Comparison of ENCODE assay signal across 29 cellular contexts in genomic region chr11:69416746-69417145, GRCh38.
DNase-seq lines count a peak whose midpoint lies in the region; ATAC-seq, FAIRE-seq and TF ChIP-seq lines count a peak whose summit lies in the region.
"Had no signal": no experiment of that assay in that cellular context is flagged by ENCODE, and none has a peak within 500 bp of the region (broad histone marks: within the 10 kb centered on the region; RNA-seq: fewer than 3 reads in every experiment).

No MANE protein-coding gene starts in this region.

- TF ChIP-seq CTCF in right atrium auricular region (IDR thresholded peaks at IDR 0.05), result no peak
- no peak for TF ChIP-seq CTCF in H1 (IDR thresholded peaks at IDR 0.05; ENCODE audit: control extremely low read depth in 1 of 3, insufficient read depth in 1 of 3, low read depth in 1 of 3, low read length in 3 of 3)
- TF ChIP-seq CTCF in tibial nerve (IDR thresholded peaks at IDR 0.05), result no peak

- no peaks in the 10 kb centered on the region for H3K27me3 ChIP-seq in right atrium auricular region
- no peaks in the 10 kb centered on the region for H3K27me3 ChIP-seq in H1 (replicated peaks in 1 of 4; ENCODE audit: control insufficient read depth in 3 of 4, extremely low read depth in 1 of 4, insufficient read depth in 3 of 4, low read length in 3 of 4)
- H3K27me3 ChIP-seq in neuronal stem cell (ENCODE audit: control insufficient read depth in 3 of 3, insufficient read depth in 3 of 3, low read depth in 1 of 3, low read length in 3 of 3), result no peaks in the 10 kb centered on the region
- no peaks in the 10 kb centered on the region for H3K27me3 ChIP-seq in tibial nerve
- H3K27me3 ChIP-seq: gastrocnemius medialis had no signal

- intact Hi-C loops in left cardiac atrium (cut with DNase I), result no loop called here

- H3K4me3 ChIP-seq in right atrium auricular region (no peak overlapping the region), H1 (ENCODE audit: extremely low read depth in 1 of 4, insufficient read depth in 2 of 4, low read depth in 3 of 4, low read length in 4 of 4) (no peak overlapping the region), neuronal stem cell (ENCODE audit: low read length in 2 of 2) (no peak overlapping the region), tibial nerve (no peak overlapping the region)
- H3K4me3 ChIP-seq: A549, gastrocnemius medialis, K562, PC-9 had no signal

- H4K5ac ChIP-seq in H1 (ENCODE audit: insufficient read length, low read depth, low read length), result no peak overlapping the region

- peaks cover 0 to 39% of the 10 kb centered on the region in 2 donors for H3K4me1 ChIP-seq in right atrium auricular region
- H3K4me1 ChIP-seq in H1 (replicated peaks in 1 of 4; ENCODE audit: control insufficient read depth in 3 of 4, insufficient read depth in 4 of 4, low read length in 3 of 4), result peaks cover 0 to 10% (median 3%) of the 10 kb centered on the region in 4 experiments; a peak in 4 of 7 replicates
- peaks cover 2 to 8% of the 10 kb centered on the region in 2 donors for H3K4me1 ChIP-seq in neuronal stem cell (ENCODE audit: control insufficient read depth in 2 of 2, insufficient read depth in 1 of 2, low read depth in 1 of 2, low read length in 2 of 2)
- H3K4me1 ChIP-seq in tibial nerve, result peaks cover 0 to 42% (median 21%) of the 10 kb centered on the region in 4 donors

- H3K56ac ChIP-seq in H1 (replicated peaks; ENCODE audit: insufficient read length, low read depth, low read length), result no peak overlapping the region

- CTCF ChIA-PET in H1 (lab: Charles Lee; ENCODE audit: partially characterized antibody), result no interaction called here

- H3K36me3 ChIP-seq in right atrium auricular region (no peaks in the 10 kb centered on the region), H1 (ENCODE audit: control insufficient read depth in 2 of 4, insufficient read depth in 4 of 4, low read length in 3 of 4) (no peaks in the 10 kb centered on the region), neuronal stem cell (replicated peaks in 1 of 2; ENCODE audit: control insufficient read depth in 2 of 2, insufficient read depth in 2 of 2, low read length in 2 of 2) (no peaks in the 10 kb centered on the region), tibial nerve (no peaks in the 10 kb centered on the region)
- H3K36me3 ChIP-seq: gastrocnemius medialis had no signal

- H3K18ac ChIP-seq in H1 (ENCODE audit: extremely low read depth, low read length), result no peak overlapping the region
- H3K18ac ChIP-seq in neuronal stem cell (ENCODE audit: low read length), result no peak overlapping the region

- H3K23ac ChIP-seq in H1 (ENCODE audit: insufficient read length), result no peak overlapping the region
- no peak overlapping the region for H3K23ac ChIP-seq in neuronal stem cell (ENCODE audit: low read depth, low read length, poor library complexity)

- H2BK12ac ChIP-seq in H1 (ENCODE audit: low read depth, low read length) (0 out of 2 replicates have a peak overlapping the region, but pooled peaks have one; percentile 39), neuronal stem cell (ENCODE audit: low read length) (no peak overlapping the region)

- ATAC-seq in left cardiac atrium (no peak), GM18909 (IDR thresholded peaks at IDR 0.05; ENCODE audit: poor library complexity, unreplicated experiment) (no peak), HG03342 (IDR thresholded peaks at IDR 0.05; ENCODE audit: unreplicated experiment) (no peak)
- ATAC-seq: A549; activated CD4-positive, alpha-beta T cell treated with anti-CD3 and anti-CD28 coated beads for 36 hours; activated CD8-positive, alpha-beta T cell treated with anti-CD3 and anti-CD28 coated beads, Interleukin-2, amount 10 ng/mL, durations not matched to agents 7 days and 5 days; CD8-positive, alpha-beta T cell; gastrocnemius medialis; K562; stimulated activated effector memory CD8-positive, alpha-beta T cell treated with anti-CD3 and anti-CD28 coated beads, Interleukin-12 subunit alpha, Interleukin-12 subunit beta, amount 100 ng/mL, for 72 hours had no signal

- H2AK5ac ChIP-seq in H1 (ENCODE audit: low read depth, low read length) (no peak overlapping the region), neuronal stem cell (ENCODE audit: low read depth, low read length) (no peak overlapping the region)

- no peak for TF ChIP-seq EP300 in H1 (IDR thresholded peaks at IDR 0.05; ENCODE audit: borderline replicate concordance in 1 of 2, low read depth in 2 of 2, low read length in 2 of 2)
- no peak for TF ChIP-seq EP300 in tibial nerve (IDR thresholded peaks at IDR 0.05)

- H3K9me3 ChIP-seq in right atrium auricular region, result no peaks in the 10 kb centered on the region
- H3K9me3 ChIP-seq in H1 (ENCODE audit: insufficient read depth in 2 of 2, low read depth in 1 of 2, low read length in 1 of 2), result no peaks in the 10 kb centered on the region
- H3K9me3 ChIP-seq in neuronal stem cell (replicated peaks in 1 of 2; ENCODE audit: control insufficient read depth in 2 of 2, insufficient read depth in 1 of 2, low read depth in 1 of 2, low read length in 2 of 2), result no peaks in the 10 kb centered on the region
- no peaks in the 10 kb centered on the region for H3K9me3 ChIP-seq in tibial nerve
- H3K9me3 ChIP-seq: A549, gastrocnemius medialis had no signal

- DNase-seq in right atrium auricular region (ENCODE audit: low spot score) (no peak), left cardiac atrium (no peak), H1 (ENCODE audit: low read depth in 1 of 2, low spot score in 2 of 2) (no peak), neuronal stem cell (ENCODE audit: low spot score) (no peak), tibial nerve (ENCODE audit: low spot score in 2 of 2) (no peak), NCI-H510A treated with DMSO at 0.1 percent for 48 hours (lab: John Stamatoyannopoulos, UW) (no peak)
- DNase-seq: activated CD4-positive, alpha-beta T cell treated with anti-CD3 and anti-CD28 coated beads for 36 hours; activated CD8-positive, alpha-beta T cell treated with anti-CD3 and anti-CD28 coated beads, Interleukin-2, amount 10 ng/mL, durations not matched to agents 7 days and 5 days; activated naive CD4-positive, alpha-beta T cell treated with anti-CD3 and anti-CD28 coated beads, Interleukin-2, amount 50 U/mL, for 16 hours; AML-193; CD8-positive, alpha-beta T cell; DMS 273 treated with DMSO at 0.1 percent for 48 hours; gastrocnemius medialis; mesenchymal stem cell; NCI-H1105 treated with DMSO at 0.1 percent for 48 hours; NCI-H2029; NCI-H526 treated with DMSO at 0.1 percent for 48 hours; PC-9; SHP77 treated with DMSO at 0.1 percent for 48 hours; T1000 had no signal

- H3K27ac ChIP-seq in right atrium auricular region (peak overlapping the region; percentile 50 to 53), H1 (ENCODE audit: low read depth, low read length) (no peak overlapping the region), neuronal stem cell (replicated peaks; ENCODE audit: low read length) (no peak overlapping the region), tibial nerve (peak overlapping the region in 2 of 4 donors; percentile 63 to 67)
- H3K27ac ChIP-seq: gastrocnemius medialis, PC-9, VCaP had no signal

- no peak overlapping the region for H4K91ac ChIP-seq in H1 (replicated peaks; ENCODE audit: insufficient read length, low read length)
- H4K91ac ChIP-seq in neuronal stem cell (ENCODE audit: low read depth, low read length, poor library complexity), result no peak overlapping the region

- H3K4me2 ChIP-seq in H1 (ENCODE audit: insufficient read depth in 1 of 2, low read depth in 2 of 2, low read length in 2 of 2) (no peak overlapping the region), neuronal stem cell (ENCODE audit: insufficient read depth, low read length, poor library complexity, severe bottlenecking) (no peak overlapping the region)
- H3K4me2 ChIP-seq: A549, PC-9 had no signal

- H4K20me1 ChIP-seq in H1 (replicated peaks in 1 of 2; ENCODE audit: control insufficient read depth in 1 of 2, insufficient read depth in 2 of 2, low read length in 2 of 2), result no peaks in the 10 kb centered on the region

- H2BK120ac ChIP-seq in H1 (replicated peaks; ENCODE audit: low read depth, low read length) (no peak overlapping the region), neuronal stem cell (ENCODE audit: low read depth, low read length) (no peak overlapping the region)

- H3K79me2 ChIP-seq in H1 (ENCODE audit: control insufficient read depth in 1 of 2, insufficient read depth in 2 of 2, low read length in 2 of 2), result no peaks in the 10 kb centered on the region

- H2AFZ ChIP-seq in H1 (ENCODE audit: low read length) (no peak overlapping the region), neuronal stem cell (ENCODE audit: low read length) (peak overlapping the region; percentile 13)
- H2AFZ ChIP-seq: PC-9 had no signal

- no peak for FAIRE-seq in H1 (lab: Jason Lieb, UNC)
- FAIRE-seq: A549, GM18507, H54, HTR-8/SVneo, K562 had no signal

- H3K4ac ChIP-seq in H1 (replicated peaks; ENCODE audit: insufficient read length, low read depth, low read length) (no peak overlapping the region), neuronal stem cell (ENCODE audit: low read length) (no peak overlapping the region)

- H3K14ac ChIP-seq in H1 (ENCODE audit: insufficient read length) (no peak overlapping the region), neuronal stem cell (ENCODE audit: low read length) (no peak overlapping the region)

- H3K9ac ChIP-seq in H1 (replicated peaks in 1 of 4; ENCODE audit: extremely low read depth in 1 of 4, low read depth in 3 of 4, low read length in 3 of 4) (no peak overlapping the region), neuronal stem cell (ENCODE audit: low read depth, low read length, poor library complexity) (no peak overlapping the region)

- no peak for TF ChIP-seq RAD21 in H1 (IDR thresholded peaks at IDR 0.05 in 1 of 2, conservative IDR thresholded peaks at IDR 0.05 in 1 of 2; ENCODE audit: low read depth in 2 of 2, low read length in 2 of 2)

- H2BK5ac ChIP-seq in H1 (ENCODE audit: low read depth, low read length) (no peak overlapping the region), neuronal stem cell (ENCODE audit: low read length) (no peak overlapping the region)

- TF ChIP-seq POLR2A in H1 (IDR thresholded peaks at IDR 0.05; ENCODE audit: control extremely low read depth in 1 of 2, low read depth in 2 of 2, low read length in 2 of 2) (no peak), tibial nerve (IDR thresholded peaks at IDR 0.05) (no peak)

- H3K23me2 ChIP-seq in H1 (ENCODE audit: low read depth, low read length), result no peaks in the 10 kb centered on the region

- WGBS in H1 (ENCODE audit: extremely low coverage in 1 of 2, insufficient coverage in 1 of 2, insufficient read length in 1 of 2, insufficient replicate concordance in 2 of 2, low coverage in 1 of 2, low lambda C conversion rate in 2 of 2, missing lambda C conversion rate in 1 of 2), 2 experiments, result 78% methylated on average over 8 of the region's 8 CpGs; no CpG with 5 or more reads in 1 of the 2 experiments
- WGBS in neuronal stem cell (ENCODE audit: extremely low coverage in 2 of 2, insufficient read length in 2 of 2, insufficient replicate concordance in 1 of 2), 2 donors, result no CpG with 5 or more reads among the region's 8 CpGs
- whole genome bisulfite sequencing in tibial nerve, 2 donors, result 7 to 16% methylated on average over 8 of the region's 8 CpGs

- POLR2A ChIA-PET in H1 (lab: Charles Lee; ENCODE audit: partially characterized antibody), result no interaction called here

- no peak overlapping the region for H2BK20ac ChIP-seq in H1 (ENCODE audit: low read length)

- H4K8ac ChIP-seq in H1 (ENCODE audit: extremely low read depth, insufficient read depth, low read length) (no peak overlapping the region), neuronal stem cell (ENCODE audit: low read depth, low read length) (no peak overlapping the region)

- no peaks in the 10 kb centered on the region for H3K79me1 ChIP-seq in H1 (ENCODE audit: low read depth, low read length)
- no peaks in the 10 kb centered on the region for H3K79me1 ChIP-seq in neuronal stem cell (ENCODE audit: low read depth, low read length)

- H2BK15ac ChIP-seq in H1 (ENCODE audit: low read length) (no peak overlapping the region), neuronal stem cell (ENCODE audit: low read length) (no peak overlapping the region)

Comparison
In these comparisons a context has a peak if more than half of its experiments do, and no peak if none do; other contexts are left out.
1. H3K27ac ChIP-seq: peak in right atrium auricular region (2 of 2); none in H1 (single experiment) and neuronal stem cell (single experiment).